Comparison of ENCODE assay signal across 14 cellular contexts in the genomic region with DNA sequence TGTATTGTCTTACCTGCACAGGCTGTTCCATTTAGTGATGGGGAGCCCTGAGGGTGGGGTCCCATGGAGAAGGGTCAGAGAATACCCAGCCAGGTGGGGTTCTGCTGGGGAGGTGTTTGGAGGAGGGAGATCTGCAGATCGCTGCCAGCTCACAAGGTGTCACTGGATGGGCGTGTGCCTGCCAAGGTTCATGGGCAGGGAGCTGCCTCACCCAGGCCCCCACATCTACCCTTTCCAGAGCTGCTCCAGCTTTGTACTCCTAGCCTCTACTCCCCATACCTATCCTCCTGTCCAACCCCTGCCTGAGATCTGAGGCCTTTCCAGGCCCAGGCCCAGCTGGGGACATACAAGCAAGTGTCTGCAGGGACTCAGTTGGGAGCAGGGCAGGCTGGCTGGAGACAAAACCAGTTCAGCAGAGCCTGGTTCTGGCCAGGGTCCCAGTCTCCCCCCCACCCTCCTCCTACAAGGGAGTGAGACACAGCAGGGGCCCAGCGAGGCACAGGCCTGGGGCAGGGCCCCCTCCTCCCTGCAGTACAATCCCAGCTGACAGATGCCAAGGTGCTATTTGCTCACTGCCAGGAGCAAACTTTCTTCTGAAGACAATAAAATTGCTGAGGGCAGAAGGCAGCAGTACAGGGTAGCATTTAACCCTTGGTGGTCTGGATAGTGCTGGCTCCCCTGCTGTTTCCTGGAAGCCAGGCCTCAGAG. TPM values are rescaled to one million over a fixed set of nuclear protein-coding genes. Genes with fewer than 3 reads are reported as not detected.
A peak's percentile ranks its signal among the peaks of the same experiment; 100 is the strongest.
DNase-seq lines count a peak whose midpoint lies in the region; ATAC-seq and TF ChIP-seq lines count a peak whose summit lies in the region.
"Had no signal": no experiment of that assay in that cellular context is flagged by ENCODE, and none has a peak within 500 bp of the region (broad histone marks: within the 10 kb centered on the region; RNA-seq: fewer than 3 reads in every experiment).

No MANE protein-coding gene starts in this region.

- TF ChIP-seq CTCF in SK-N-SH (IDR thresholded peaks at IDR 0.05) (no peak), body of pancreas (IDR thresholded peaks at IDR 0.05) (no peak), suprapubic skin (IDR thresholded peaks at IDR 0.05) (no peak), OCI-LY7 (conservative IDR thresholded peaks at IDR 0.05; ENCODE audit: low read length) (no peak)

- TF ChIP-seq POLR2A in body of pancreas (IDR thresholded peaks at IDR 0.05) (no peak), suprapubic skin (IDR thresholded peaks at IDR 0.05) (no peak)

- 82% methylated on average over 3 of the region's 3 CpGs for WGBS in SK-N-SH (ENCODE audit: low lambda C conversion rate)
- 0 to 33% methylated on average over 1 to 3 of the region's 3 CpGs for WGBS in body of pancreas, 2 donors
- WGBS in suprapubic skin = 72% methylated on average over 3 of the region's 3 CpGs

- no peaks in the 10 kb centered on the region for H3K36me3 ChIP-seq in SK-N-SH (replicated peaks in 1 of 2; ENCODE audit: control insufficient read depth in 1 of 2, insufficient read depth in 2 of 2, low read length in 1 of 2)
- no peaks in the 10 kb centered on the region for H3K36me3 ChIP-seq in body of pancreas (replicated peaks in 1 of 2; ENCODE audit: insufficient read depth in 1 of 2, low read depth in 2 of 2)
- no peaks in the 10 kb centered on the region for H3K36me3 ChIP-seq in suprapubic skin
- H3K36me3 ChIP-seq in SJCRH30 = no peaks in the 10 kb centered on the region
- peaks cover 18% of the 10 kb centered on the region; the same call in 1 of the 2 replicates for H3K36me3 ChIP-seq in OCI-LY7 (ENCODE audit: insufficient read depth, low read length)

- H2AFZ ChIP-seq in SK-N-SH (ENCODE audit: low read depth) (no peak overlapping the region), OCI-LY7 (ENCODE audit: low read length) (no peak overlapping the region)

- H3K9me2 ChIP-seq in SK-N-SH = no peaks in the 10 kb centered on the region
- H3K9me2 ChIP-seq in OCI-LY7 (ENCODE audit: insufficient read depth, low read length) = no peaks in the 10 kb centered on the region

- H3K27me3 ChIP-seq in SK-N-SH (ENCODE audit: insufficient read depth) (no peaks in the 10 kb centered on the region), body of pancreas (no peaks in the 10 kb centered on the region), suprapubic skin (no peaks in the 10 kb centered on the region), SJCRH30 (no peaks in the 10 kb centered on the region; the same call in 1 of the 2 replicates)

- no peak overlapping the region for H3K4me2 ChIP-seq in SK-N-SH
- H3K4me2 ChIP-seq in OCI-LY7 (ENCODE audit: low read length) = no peak overlapping the region

- POLR2A ChIA-PET in SK-N-SH (lab: Yijun Ruan, JAX) (interaction anchor here (0.5 to 1.0 kb wide), 2 partner anchors 70 to 110 kb away, joined by 3 read pairs; partner anchors contain the start of gene PACSIN1), OCI-LY7 (lab: Charles Lee) (no interaction called here)

- no peak overlapping the region for H3K4me3 ChIP-seq in SK-N-SH (ENCODE audit: low read depth in 2 of 2, low read length in 1 of 2)
- no peak overlapping the region for H3K4me3 ChIP-seq in body of pancreas
- H3K4me3 ChIP-seq in suprapubic skin = no peak overlapping the region
- H3K4me3 ChIP-seq in SJCRH30 = no peak overlapping the region
- no peak overlapping the region for H3K4me3 ChIP-seq in OCI-LY7 (ENCODE audit: low read depth, low read length, poor library complexity, severe bottlenecking)
- H3K4me3 ChIP-seq: psoas muscle had no signal

- H4K20me1 ChIP-seq in SK-N-SH (ENCODE audit: insufficient read depth) (no peaks in the 10 kb centered on the region), OCI-LY7 (ENCODE audit: insufficient read depth, low read length) (no peaks in the 10 kb centered on the region)

- TF ChIP-seq RAD21 in SK-N-SH (IDR thresholded peaks at IDR 0.05; ENCODE audit: low read length) = no peak

- H3K9me3 ChIP-seq in SK-N-SH (no peaks in the 10 kb centered on the region), body of pancreas (no peaks in the 10 kb centered on the region), suprapubic skin (no peaks in the 10 kb centered on the region), SJCRH30 (replicated peaks) (no peaks in the 10 kb centered on the region), OCI-LY7 (ENCODE audit: low read length) (no peaks in the 10 kb centered on the region)
- H3K9me3 ChIP-seq: psoas muscle had no signal

- no TSS peak for BruUV-seq in OCI-LY7 (replicated peaks; lab: Mats Ljungman, UMichigan)

- no peak overlapping the region for H3K9ac ChIP-seq in SK-N-SH

- ATAC-seq in SK-N-SH treated with all-trans-retinoic acid at 6 μM for 48 hours (peak; percentile 10; the same call in 1 of the 3 replicates), body of pancreas (peak; percentile 16), HG03571 (IDR thresholded peaks at IDR 0.05; ENCODE audit: unreplicated experiment) (no peak)
- ATAC-seq: CD8-positive, alpha-beta T cell; psoas muscle had no signal

- TF ChIP-seq EP300 in SK-N-SH (IDR thresholded peaks at IDR 0.05; ENCODE audit: borderline replicate concordance in 1 of 2, low read depth in 1 of 2, low read length in 1 of 2) (no peak), suprapubic skin (IDR thresholded peaks at IDR 0.05) (no peak)

- no peaks in the 10 kb centered on the region for H3F3A ChIP-seq in SK-N-SH (replicated peaks; ENCODE audit: insufficient read depth)

- no peak overlapping the region for H3K27ac ChIP-seq in SK-N-SH (ENCODE audit: low read depth in 2 of 2, low read length in 1 of 2)
- H3K27ac ChIP-seq in body of pancreas = peak overlapping the region in 1 of 4 donors; percentile 3
- H3K27ac ChIP-seq in suprapubic skin = peak overlapping the region; percentile 10
- H3K27ac ChIP-seq in SJCRH30 = no peak overlapping the region
- H3K27ac ChIP-seq in OCI-LY7 (ENCODE audit: low read depth, low read length, poor library complexity, severe bottlenecking) = no peak overlapping the region
- H3K27ac ChIP-seq: psoas muscle had no signal

- H3K4me1 ChIP-seq in SK-N-SH (ENCODE audit: control insufficient read depth in 1 of 2, insufficient read depth in 2 of 2, low read depth in 1 of 2, low read length in 1 of 2) (peaks cover 0 to 17% of the 10 kb centered on the region in 2 experiments; a peak in 1 of 4 replicates), body of pancreas (peaks cover 8% of the 10 kb centered on the region), suprapubic skin (peaks cover 5% of the 10 kb centered on the region), SJCRH30 (no peaks in the 10 kb centered on the region), OCI-LY7 (ENCODE audit: insufficient read depth, low read length, poor library complexity, severe bottlenecking) (no peaks in the 10 kb centered on the region)
- H3K4me1 ChIP-seq: psoas muscle had no signal

- H3K79me2 ChIP-seq in SK-N-SH (ENCODE audit: insufficient read depth) = no peaks in the 10 kb centered on the region
- H3K79me2 ChIP-seq in OCI-LY7 (ENCODE audit: insufficient read depth, low read depth, low read length) = no peaks in the 10 kb centered on the region

- DNase-seq in SK-N-SH = no peak
- peak; percentile 53 for DNase-seq in NCI-H2196 (lab: John Stamatoyannopoulos, UW; ENCODE audit: unreplicated experiment)
- peak in 3 of 4 donors; percentile 12 to 60 (median 57) for DNase-seq in body of pancreas
- DNase-seq in suprapubic skin (ENCODE audit: low spot score in 2 of 2) = no peak
- no peak for DNase-seq in SJCRH30
- no peak for DNase-seq in OCI-LY7 (ENCODE audit: low spot score)
- DNase-seq: activated CD4-positive, CD25-positive, alpha-beta regulatory T cell treated with anti-CD3 and anti-CD28 coated beads, Interleukin-2, amount 50 U/mL, for 72 hours; CD8-positive, alpha-beta T cell; effector memory CD4-positive, alpha-beta T cell; psoas muscle; stimulated activated CD4-positive, alpha-beta T cell treated with anti-CD3 and anti-CD28 coated beads, Interleukin-15, amount 100 ng/mL, for 24 hours had no signal

- intact Hi-C loops in body of pancreas (cut with DNase I) (no loop called here), OCI-LY7 (cut with micrococcal nuclease; ENCODE audit: unreplicated experiment) (no loop called here)

- CTCF ChIA-PET in SK-N-SH (lab: Yijun Ruan, JAX) (interaction anchor here (0.8 to 2.9 kb wide), 8 partner anchors 8 to 287 kb away, joined by 3 to 11 read pairs (median 4); no protein-coding TSS in a partner anchor), OCI-LY7 (lab: Charles Lee; ENCODE audit: unreplicated experiment) (no interaction called here)

TF ChIP-seq in SK-N-SH treated with all-trans-retinoic acid at 6 μM for 48 hours, 23 proteins besides CTCF, POLR2A, EP300 and RAD21 (continues in another document):
- no peak for TF ChIP-seq SNAI2 (CRISPR knock-in tag; IDR thresholded peaks at IDR 0.05)
- no peak for TF ChIP-seq BACH2 (CRISPR knock-in tag; IDR thresholded peaks at IDR 0.05; ENCODE audit: borderline replicate concordance)
- no peak for TF ChIP-seq CSDC2 (CRISPR knock-in tag; IDR thresholded peaks at IDR 0.05)
- TF ChIP-seq ZNF70 (CRISPR knock-in tag; IDR thresholded peaks at IDR 0.05) = no peak

TF ChIP-seq in SK-N-SH, 30 proteins besides CTCF, POLR2A, EP300 and RAD21:
- TF ChIP-seq RFX5 (IDR thresholded peaks at IDR 0.05; ENCODE audit: low read length) (no peak), TCF12 (IDR thresholded peaks at IDR 0.05) (no peak), TEAD4 (IDR thresholded peaks at IDR 0.05; ENCODE audit: borderline replicate concordance, insufficient read depth) (no peak), FOSL2 (IDR thresholded peaks at IDR 0.05; ENCODE audit: borderline replicate concordance, low read depth) (no peak), ELF1 (IDR thresholded peaks at IDR 0.05) (no peak), FOXM1 (IDR thresholded peaks at IDR 0.05; ENCODE audit: low read depth) (no peak), NRF1 (IDR thresholded peaks at IDR 0.05; ENCODE audit: low read depth, low read length) (no peak), TAF1 (IDR thresholded peaks at IDR 0.05; ENCODE audit: borderline replicate concordance, low read depth, low read length) (no peak), SIN3A (IDR thresholded peaks at IDR 0.05; ENCODE audit: borderline replicate concordance, low read depth, low read length) (no peak)

RNA-seq across cellular contexts. Expression of gene SPDEF, which starts 19.7 kb away (rescaled TPM):
- polyA plus RNA-seq in SK-N-SH (2012; rRNA removed) = 0.03 and 0.10 TPM in 2 replicates
- 0.01 TPM in 1 of 2 replicates, not detected in the other for polyA plus RNA-seq in SK-N-SH (2012; cell fraction: cytosol; rRNA removed)
- 0.23 and 0.27 TPM in 2 replicates for polyA plus RNA-seq in SK-N-SH (2012; cell fraction: nucleus; rRNA removed)
- total RNA-seq in body of pancreas (not detected), suprapubic skin (10 to 100 TPM; 25.0 to 45.9 (median 32.3) TPM), OCI-LY7 (2022) (0.34 and 0.52 TPM in 2 replicates)
- total RNA-seq in SJCRH30 (2014; rRNA removed; shearing (Covaris generic)) = not detected in 2 replicates
- total RNA-seq in OCI-LY7 (2014; rRNA removed; shearing (Covaris generic)) = 0.36 and 0.54 TPM in 2 replicates
- total RNA-seq: A673 had no signal

Comparison
In these comparisons a context has a peak if more than half of its experiments do, and no peak if none do; other contexts are left out.
1. DNase-seq: peak in NCI-H2196 (single experiment) and body of pancreas (3 of 4); none in SK-N-SH (single experiment), suprapubic skin (0 of 2), SJCRH30 (0 of 2) and OCI-LY7 (single experiment).
2. RNA of gene SPDEF, which starts 19.7 kb away (total RNA-seq): 25.0 to 45.9 TPM in suprapubic skin; 0.34 to 0.54 TPM in OCI-LY7, not detected in body of pancreas and not detected in SJCRH30; every median in the first group is over 10 times any median in the second.